ENCODE assay signal across 9 cellular contexts in genomic region chr6:53358440-53359087, GRCh38. TPM values are rescaled to one million over a fixed set of nuclear protein-coding genes. Genes with fewer than 3 reads are reported as not detected.
DNase-seq lines count a peak whose midpoint lies in the region; ATAC-seq, FAIRE-seq and TF ChIP-seq lines count a peak whose summit lies in the region.
"Had no signal": no experiment of that assay in that cellular context is flagged by ENCODE, and none has a peak within 500 bp of the region (broad histone marks: within the 10 kb centered on the region; RNA-seq: fewer than 3 reads in every experiment).

No MANE protein-coding gene starts in this region.

- H3K36me3 Mint-ChIP-seq in activated naive CD4-positive, alpha-beta T cell treated with anti-CD3 and anti-CD28 coated beads, Interleukin-2, amount 50 U/mL, for 72 hours: peaks cover 0 to 20% of the 10 kb centered on the region in 2 donors
- peaks cover 0 to 3% of the 10 kb centered on the region in 2 donors for H3K36me3 Mint-ChIP-seq in stimulated activated naive B cell treated with anti-CD40 and anti-IgM and Interleukin-4, amounts not matched to agents 10 μg/mL and 1 μg/mL and 100 μg/mL, for 72 hours

- H3K27me3 Mint-ChIP-seq in stimulated activated naive B cell treated with anti-CD40 and anti-IgM and Interleukin-4, amounts not matched to agents 10 μg/mL and 1 μg/mL and 100 μg/mL, for 72 hours: no peaks in the 10 kb centered on the region

- peak overlapping the region; percentile 95 to 98 for H3K27ac ChIP-seq in A549

- no peak for TF ChIP-seq EP300 in A549 (IDR thresholded peaks at IDR 0.05)

- peak overlapping the region; percentile 76 for H3K4me2 ChIP-seq in A549

- H3K4me3 ChIP-seq in A549 (peak overlapping the region; percentile 44), iPS-11a (ENCODE audit: low read depth, low read length) (peak overlapping the region; percentile 58)

- peaks cover 39% of the 10 kb centered on the region for H3K4me1 ChIP-seq in A549

- CTCF ChIA-PET in A549 (lab: Yijun Ruan, JAX): interaction anchor here (1.6 kb wide), 1 partner anchor 187 kb away, joined by 8 read pairs; no protein-coding TSS in a partner anchor

- POLR2A ChIA-PET in A549 (lab: Yijun Ruan, JAX): interaction anchor here (1.1 to 1.4 kb wide), 4 partner anchors 10 to 189 kb away, joined by 4 to 21 read pairs (median 8); partner anchors contain the start of gene ELOVL5

- no peak for FAIRE-seq in A549 (lab: Jason Lieb, UNC)
- FAIRE-seq: islet of Langerhans had no signal

- no peak for TF ChIP-seq POLR2A in A549 (IDR thresholded peaks at IDR 0.05; ENCODE audit: low read length)

- TF ChIP-seq RAD21 in A549 (conservative IDR thresholded peaks at IDR 0.05 in 1 of 2, IDR thresholded peaks at IDR 0.05 in 1 of 2): no peak

- peak overlapping the region; percentile 97 for H3K4me3 Mint-ChIP-seq in stimulated activated naive B cell treated with anti-CD40 and anti-IgM and Interleukin-4, amounts not matched to agents 10 μg/mL and 1 μg/mL and 100 μg/mL, for 72 hours

- no peak for DNase-seq in A549 (ENCODE audit: low read depth in 1 of 2, low spot score in 1 of 2)
- DNase-seq in activated naive CD4-positive, alpha-beta T cell treated with anti-CD3 and anti-CD28 coated beads, Interleukin-2, amount 50 U/mL, for 72 hours (ENCODE audit: low spot score in 2 of 2): no peak
- DNase-seq in stimulated activated naive B cell treated with anti-CD40 and anti-IgM and Interleukin-4, amounts not matched to agents 10 μg/mL and 1 μg/mL and 100 μg/mL, for 72 hours: no peak
- no peak for DNase-seq in COR-L47 (lab: John Stamatoyannopoulos, UW)
- DNase-seq in NCI-H1105 treated with DMSO at 0.1 percent for 48 hours (lab: John Stamatoyannopoulos, UW): no peak

- no peak for TF ChIP-seq CTCF in A549 (IDR thresholded peaks at IDR 0.05)

- peaks cover 0 to 4% of the 10 kb centered on the region in 2 donors for H3K9me3 Mint-ChIP-seq in activated naive CD4-positive, alpha-beta T cell treated with anti-CD3 and anti-CD28 coated beads, Interleukin-2, amount 50 U/mL, for 72 hours
- peaks cover 0 to 5% of the 10 kb centered on the region in 2 donors for H3K9me3 Mint-ChIP-seq in stimulated activated naive B cell treated with anti-CD40 and anti-IgM and Interleukin-4, amounts not matched to agents 10 μg/mL and 1 μg/mL and 100 μg/mL, for 72 hours

- peaks cover 36 to 52% of the 10 kb centered on the region in 2 donors for H3K4me1 Mint-ChIP-seq in stimulated activated naive B cell treated with anti-CD40 and anti-IgM and Interleukin-4, amounts not matched to agents 10 μg/mL and 1 μg/mL and 100 μg/mL, for 72 hours

- peak overlapping the region; percentile 89 to 94 for H3K27ac Mint-ChIP-seq in activated naive CD4-positive, alpha-beta T cell treated with anti-CD3 and anti-CD28 coated beads, Interleukin-2, amount 50 U/mL, for 72 hours
- H3K27ac Mint-ChIP-seq in stimulated activated naive B cell treated with anti-CD40 and anti-IgM and Interleukin-4, amounts not matched to agents 10 μg/mL and 1 μg/mL and 100 μg/mL, for 72 hours: peak overlapping the region; percentile 100

- ATAC-seq in A549 (no peak), GM18909 (IDR thresholded peaks at IDR 0.05; ENCODE audit: poor library complexity, unreplicated experiment) (peak; percentile 10), HG03378 (IDR thresholded peaks at IDR 0.05; ENCODE audit: unreplicated experiment) (peak; percentile 5)
- peak in 1 of 2 donors; percentile 1 for ATAC-seq in activated naive CD4-positive, alpha-beta T cell treated with anti-CD3 and anti-CD28 coated beads, Interleukin-2, amount 50 U/mL, for 72 hours
- peak; percentile 45 to 50 for ATAC-seq in stimulated activated naive B cell treated with anti-CD40 and anti-IgM and Interleukin-4, amounts not matched to agents 10 μg/mL and 1 μg/mL and 100 μg/mL, for 72 hours (replicated peaks)

- H3K9me3 ChIP-seq in A549: no peaks in the 10 kb centered on the region

- WGBS in A549 (ENCODE audit: missing lambda C conversion rate): 62% methylated on average over 15 of the region's 16 CpGs

TF ChIP-seq in A549, 52 proteins besides CTCF, POLR2A, EP300 and RAD21:
- TF ChIP-seq USF2 (IDR thresholded peaks at IDR 0.05) (no peak), KDM1A (IDR thresholded peaks at IDR 0.05; ENCODE audit: low read depth) (no peak), HOXB13 (CRISPR knock-in tag; IDR thresholded peaks at IDR 0.05; ENCODE audit: low read depth) (no peak), RARB (CRISPR knock-in tag; IDR thresholded peaks at IDR 0.05) (no peak), ESRRA (IDR thresholded peaks at IDR 0.05; ENCODE audit: borderline replicate concordance, low read length) (no peak), POLR2AphosphoS2 (conservative IDR thresholded peaks at IDR 0.05; ENCODE audit: low read length) (no peak), CBX8 (IDR thresholded peaks at IDR 0.05) (no peak), HOXA7 (CRISPR knock-in tag; IDR thresholded peaks at IDR 0.05) (no peak), REST (IDR thresholded peaks at IDR 0.05) (no peak), RNF2 (IDR thresholded peaks at IDR 0.05; ENCODE audit: borderline replicate concordance, low read depth) (no peak), JUN (IDR thresholded peaks at IDR 0.05) (no peak), HDAC2 (IDR thresholded peaks at IDR 0.05) (no peak)

RNA-seq across cellular contexts. Expression of gene ELOVL5, which starts 9.8 kb away (rescaled TPM):
- 84.6 and 90.9 TPM in 2 replicates for polyA plus RNA-seq in A549 (2011; rRNA removed)
- polyA plus RNA-seq in A549 (2012; cell fraction: cytosol; rRNA removed): 22.0 and 29.7 TPM in 2 replicates
- polyA plus RNA-seq in A549 (2012; cell fraction: nucleus; rRNA removed): 25.0 and 36.3 TPM in 2 replicates
- polyA plus RNA-seq in A549 (2017; fragmentation: RNase III; extraction: RNeasy Plus Mini Kit Qiagen cat#74134 plus additional on column Dnase treatment): 82.1 to 95.4 TPM (median 94.5 TPM) in 3 replicates
- 80.0 and 86.8 TPM in 2 replicates for polyA minus RNA-seq in A549 (2011; rRNA and poly(A)+ RNA removed)
- total RNA-seq in activated naive CD4-positive, alpha-beta T cell treated with anti-CD3 and anti-CD28 coated beads, Interleukin-2, amount 50 U/mL, for 72 hours: 100 to 1,000 TPM in 1 of 2 donors, 10 to 100 TPM in 1; 84.6 to 134 TPM

Comparison
In these comparisons a context has a peak if more than half of its experiments do, and no peak if none do; other contexts are left out.
1. ATAC-seq: peak in GM18909 (single experiment), HG03378 (single experiment) and stimulated activated naive B cell treated with anti-CD40 and anti-IgM and Interleukin-4, amounts not matched to agents 10 μg/mL and 1 μg/mL and 100 μg/mL, for 72 hours (2 of 2); none in A549 (0 of 2).